15 cellular contexts compared by ENCODE assay signal in genomic region chr1:22619808-22620207, GRCh38. TPM values are rescaled to one million over a fixed set of nuclear protein-coding genes. Genes with fewer than 3 reads are reported as not detected.
DNase-seq lines count a peak whose midpoint lies in the region; ATAC-seq and TF ChIP-seq lines count a peak whose summit lies in the region.
"Had no signal": no experiment of that assay in that cellular context is flagged by ENCODE, and none has a peak within 500 bp of the region (broad histone marks: within the 10 kb centered on the region; RNA-seq: fewer than 3 reads in every experiment).

No MANE protein-coding gene starts in this region.

- TF ChIP-seq POLR2A in esophagus squamous epithelium (IDR thresholded peaks at IDR 0.05), result no peak

- no peak overlapping the region for H3K4me3 Mint-ChIP-seq in activated T-cell treated with anti-CD3 and anti-CD28 coated beads, Interleukin-2, amount 50 U/mL, for 4 hours
- H3K4me3 Mint-ChIP-seq: CD4-positive, CD25-positive, alpha-beta regulatory T cell; CD8-positive, alpha-beta memory T cell; H9 had no signal

- H3K36me3 Mint-ChIP-seq in activated T-cell treated with anti-CD3 and anti-CD28 coated beads, Interleukin-2, amount 50 U/mL, for 4 hours (ENCODE audit: insufficient read depth), result no peaks in the 10 kb centered on the region
- H3K36me3 Mint-ChIP-seq: CD4-positive, CD25-positive, alpha-beta regulatory T cell; CD8-positive, alpha-beta memory T cell had no signal

- H4K20me1 ChIP-seq in BLaER1 treated with 17β-estradiol and CSF1 and Interleukin-3, amounts not matched to agents 10 nM and 100 nM, result peaks cover 0 to 12% (median 0%) of the 10 kb centered on the region in 11 experiments; a peak in 3 of 22 replicates

- H3K27me3 Mint-ChIP-seq in activated T-cell treated with anti-CD3 and anti-CD28 coated beads, Interleukin-2, amount 50 U/mL, for 4 hours (ENCODE audit: low read depth), result peaks cover 36% of the 10 kb centered on the region

- H3K4me1 Mint-ChIP-seq in activated T-cell treated with anti-CD3 and anti-CD28 coated beads, Interleukin-2, amount 50 U/mL, for 4 hours (ENCODE audit: low read depth), result no peaks in the 10 kb centered on the region
- H3K4me1 Mint-ChIP-seq: CD4-positive, CD25-positive, alpha-beta regulatory T cell; CD8-positive, alpha-beta memory T cell had no signal

- DNase-seq in NCI-H748 (lab: John Stamatoyannopoulos, UW; ENCODE audit: unreplicated experiment), result peak; percentile 33
- DNase-seq in NCI-H748 treated with DMSO at 0.1 percent for 48 hours (lab: John Stamatoyannopoulos, UW), result no peak
- peak; percentile 55 for DNase-seq in NCI-H146 (lab: John Stamatoyannopoulos, UW)
- DNase-seq in SIG-M5 treated with dmso at 0.1 percent for 504 hours (lab: John Stamatoyannopoulos, UW; ENCODE audit: unreplicated experiment), result no peak
- no peak for DNase-seq in esophagus squamous epithelium (lab: John Stamatoyannopoulos, UW)
- DNase-seq in activated T-cell treated with anti-CD3 and anti-CD28 coated beads, Interleukin-2, amount 50 U/mL, for 4 hours, result no peak
- DNase-seq: 8988T; C1 segment of cervical spinal cord; CD4-positive, CD25-positive, alpha-beta regulatory T cell; CD8-positive, alpha-beta memory T cell; COR-L47; H9 had no signal

- intact Hi-C loops in esophagus squamous epithelium (cut with DNase I), result no loop called here

- peak overlapping the region in 10 of 11 experiments; percentile 34 to 73 (median 56); a peak in 19 of 22 replicates for H3K27ac ChIP-seq in BLaER1 treated with 17β-estradiol and CSF1 and Interleukin-3, amounts not matched to agents 10 nM and 100 nM
- no peak overlapping the region for H3K27ac ChIP-seq in esophagus squamous epithelium

- H3K9ac ChIP-seq in BLaER1 treated with 17β-estradiol and CSF1 and Interleukin-3, amounts not matched to agents 10 nM and 100 nM, result peak overlapping the region in 8 of 11 experiments; percentile 4 to 61 (median 32); a peak in 13 of 22 replicates

- H3K4me1 ChIP-seq in BLaER1 treated with 17β-estradiol and CSF1 and Interleukin-3, amounts not matched to agents 10 nM and 100 nM, result peaks cover 41 to 53% (median 46%) of the 10 kb centered on the region in 10 experiments
- H3K4me1 ChIP-seq in esophagus squamous epithelium, result no peaks in the 10 kb centered on the region

- no peak for TF ChIP-seq CTCF in esophagus squamous epithelium (IDR thresholded peaks at IDR 0.05)

- no peak for ATAC-seq in activated T-cell treated with anti-CD3 and anti-CD28 coated beads, Interleukin-2, amount 50 U/mL, for 4 hours

- H3K27me3 ChIP-seq in BLaER1 treated with 17β-estradiol and CSF1 and Interleukin-3, amounts not matched to agents 10 nM and 100 nM, result 0 out of 22 replicates have a peak, but pooled peaks cover 0 to 11% (median 0%) of the 10 kb centered on the region in 11 experiments
- peaks cover 0 to 100% (median 2%) of the 10 kb centered on the region in 4 donors for H3K27me3 ChIP-seq in esophagus squamous epithelium

- H3K36me3 ChIP-seq in BLaER1 treated with 17β-estradiol and CSF1 and Interleukin-3, amounts not matched to agents 10 nM and 100 nM, result no peaks in the 10 kb centered on the region
- H3K36me3 ChIP-seq in esophagus squamous epithelium, result no peaks in the 10 kb centered on the region

- 45 to 57% methylated on average over 8 to 10 of the region's 12 CpGs for WGBS in esophagus squamous epithelium, 2 donors

- H3K4me2 ChIP-seq in BLaER1 treated with 17β-estradiol and CSF1 and Interleukin-3, amounts not matched to agents 10 nM and 100 nM, result peak overlapping the region; percentile 80 to 94 (median 89)

- no peaks in the 10 kb centered on the region for H3K9me3 Mint-ChIP-seq in activated T-cell treated with anti-CD3 and anti-CD28 coated beads, Interleukin-2, amount 50 U/mL, for 4 hours
- H3K9me3 Mint-ChIP-seq: CD8-positive, alpha-beta memory T cell; H9 had no signal

- peak overlapping the region in 3 of 10 experiments; percentile 16 to 35 (median 30); a peak in 4 of 20 replicates for H3K4me3 ChIP-seq in BLaER1 treated with 17β-estradiol and CSF1 and Interleukin-3, amounts not matched to agents 10 nM and 100 nM
- no peak overlapping the region for H3K4me3 ChIP-seq in esophagus squamous epithelium

- H3K9me3 ChIP-seq in BLaER1 treated with 17β-estradiol and CSF1 and Interleukin-3, amounts not matched to agents 10 nM and 100 nM (replicated peaks in 1 of 11), result no peaks in the 10 kb centered on the region
- no peaks in the 10 kb centered on the region for H3K9me3 ChIP-seq in esophagus squamous epithelium

RNA-seq across cellular contexts. Expression of gene C1QA, which starts 16.6 kb away (rescaled TPM):
- 100 to 1,000 TPM in 2 of 4 donors, 10 to 100 TPM in 2; 11.7 to 167 (median 68.4) TPM for total RNA-seq in esophagus squamous epithelium
- total RNA-seq in activated T-cell treated with anti-CD3 and anti-CD28 coated beads, Interleukin-2, amount 50 U/mL, for 4 hours, result under 1 TPM in 2 of 3 donors, not detected in 1; 0.38 to 0.95 TPM
- total RNA-seq: A673; CD4-positive, CD25-positive, alpha-beta regulatory T cell; H1; H9 had no signal

RNA-seq across cellular contexts. Expression of gene C1QC, which starts 23.6 kb away (rescaled TPM):
- total RNA-seq in esophagus squamous epithelium, result 100 to 1,000 TPM in 2 of 4 donors, 10 to 100 TPM in 1, 1 to 10 TPM in 1; 9.7 to 153 (median 74.8) TPM
- under 1 TPM; 0.38 to 0.74 (median 0.68) TPM for total RNA-seq in activated T-cell treated with anti-CD3 and anti-CD28 coated beads, Interleukin-2, amount 50 U/mL, for 4 hours
- total RNA-seq: A673; CD4-positive, CD25-positive, alpha-beta regulatory T cell; H1; H9 had no signal

RNA-seq across cellular contexts. Expression of gene C1QB, which starts 33.2 kb away (rescaled TPM):
- total RNA-seq in esophagus squamous epithelium, result 100 to 1,000 TPM in 2 of 4 donors, 10 to 100 TPM in 1, 1 to 10 TPM in 1; 7.1 to 240 (median 110) TPM
- total RNA-seq in activated T-cell treated with anti-CD3 and anti-CD28 coated beads, Interleukin-2, amount 50 U/mL, for 4 hours, result under 1 TPM; 0.43 to 0.65 (median 0.45) TPM
- total RNA-seq: A673; CD4-positive, CD25-positive, alpha-beta regulatory T cell; H1; H9 had no signal

RNA-seq across cellular contexts. Expression of gene EPHA8, which starts 56.5 kb away (rescaled TPM):
- under 1 TPM in 2 of 4 donors, not detected in 2; 0.19 to 0.44 TPM for total RNA-seq in esophagus squamous epithelium
- total RNA-seq in activated T-cell treated with anti-CD3 and anti-CD28 coated beads, Interleukin-2, amount 50 U/mL, for 4 hours, result not detected
- total RNA-seq: A673; CD4-positive, CD25-positive, alpha-beta regulatory T cell; CD8-positive, alpha-beta memory T cell had no signal

Comparison
In these comparisons a context has a peak if more than half of its experiments do, and no peak if none do; other contexts are left out.
1. DNase-seq: peak in NCI-H748 (single experiment) and NCI-H146 (single experiment); none in NCI-H748 treated with DMSO at 0.1 percent for 48 hours (single experiment), SIG-M5 treated with dmso at 0.1 percent for 504 hours (single experiment), esophagus squamous epithelium (single experiment) and activated T-cell treated with anti-CD3 and anti-CD28 coated beads, Interleukin-2, amount 50 U/mL, for 4 hours (single experiment).
2. H3K27ac ChIP-seq: peak in BLaER1 treated with 17β-estradiol and CSF1 and Interleukin-3, amounts not matched to agents 10 nM and 100 nM (10 of 11); none in esophagus squamous epithelium (0 of 4).
3. RNA of gene C1QA, which starts 16.6 kb away (total RNA-seq): 11.7 to 167 TPM in esophagus squamous epithelium; 0.38 to 0.95 TPM in activated T-cell treated with anti-CD3 and anti-CD28 coated beads, Interleukin-2, amount 50 U/mL, for 4 hours; every median in the first group is over 4 times any median in the second.
4. RNA of gene C1QC, which starts 23.6 kb away (total RNA-seq): 9.7 to 153 TPM in esophagus squamous epithelium; 0.38 to 0.74 TPM in activated T-cell treated with anti-CD3 and anti-CD28 coated beads, Interleukin-2, amount 50 U/mL, for 4 hours; every median in the first group is over 4 times any median in the second.
5. RNA of gene C1QB, which starts 33.2 kb away (total RNA-seq): 7.1 to 240 TPM in esophagus squamous epithelium; 0.43 to 0.65 TPM in activated T-cell treated with anti-CD3 and anti-CD28 coated beads, Interleukin-2, amount 50 U/mL, for 4 hours; every median in the first group is over 4 times any median in the second.